Comparison of ENCODE assay signal across 1 cellular context in the genomic region with DNA sequence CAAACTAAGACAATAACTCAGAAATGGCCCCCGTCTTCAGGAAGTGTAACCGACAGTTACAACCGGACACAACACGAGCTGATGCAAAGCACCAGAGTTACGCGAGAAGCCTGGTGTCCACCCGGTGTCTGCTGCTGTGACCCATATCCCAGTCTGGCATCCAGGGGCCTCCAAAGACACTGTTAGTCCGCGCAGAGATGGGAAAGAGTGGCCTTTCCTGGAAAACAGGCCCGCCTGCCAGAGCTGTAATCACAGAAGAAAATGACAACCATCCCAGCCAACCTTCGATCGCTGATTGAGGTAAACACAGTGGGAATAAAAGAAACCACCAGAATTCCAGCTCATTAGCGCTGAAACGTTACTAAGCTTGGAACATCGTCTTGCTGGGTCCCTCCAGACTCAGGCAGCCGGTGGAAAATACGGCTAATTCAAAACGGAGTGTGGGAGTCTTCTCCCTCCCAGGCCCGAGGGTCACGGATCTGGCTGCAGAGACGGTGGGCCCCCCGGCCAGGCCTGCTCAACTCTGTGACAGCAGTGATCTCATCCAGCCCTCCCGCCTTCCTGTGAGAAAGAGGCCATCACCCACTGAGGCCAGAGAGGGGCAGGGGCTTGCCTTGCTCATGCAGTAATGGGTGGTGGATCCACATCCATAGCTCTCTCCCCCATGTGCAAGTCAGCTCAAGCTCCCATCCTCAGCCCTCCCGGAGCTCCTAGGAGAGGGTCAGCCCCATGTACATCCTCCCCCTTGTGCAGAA.
TF ChIP-seq lines count a peak whose summit lies in the region.

No MANE protein-coding gene starts in this region.

TF ChIP-seq in SK-N-SH, 30 proteins besides CTCF, POLR2A, EP300 and RAD21 (continued from another document):
- no peak for TF ChIP-seq IRF3 (IDR thresholded peaks at IDR 0.05; ENCODE audit: low read depth, low read length)
TF ChIP-seq in SK-N-SH: peak in this region for 0.
